17 cellular contexts compared by ENCODE assay signal in genomic region chr20:57957397-57958049, GRCh38.
A peak's percentile ranks its signal among the peaks of the same experiment; 100 is the strongest.
DNase-seq lines count a peak whose midpoint lies in the region; ATAC-seq, FAIRE-seq and TF ChIP-seq lines count a peak whose summit lies in the region.
"Had no signal": no experiment of that assay in that cellular context is flagged by ENCODE, and none has a peak within 500 bp of the region (broad histone marks: within the 10 kb centered on the region; RNA-seq: fewer than 3 reads in every experiment).

No MANE protein-coding gene starts in this region.

- H3K4me3 ChIP-seq in HepG2 (replicated peaks in 1 of 3; ENCODE audit: insufficient read depth in 1 of 3, low read depth in 2 of 3, low read length in 3 of 3) (no peak overlapping the region), right lobe of liver (no peak overlapping the region), K562 (no peak overlapping the region), ovary (no peak overlapping the region)

- no peak overlapping the region for H3K9ac ChIP-seq in HepG2 (ENCODE audit: insufficient read depth, low read depth, low read length)
- H3K9ac ChIP-seq in K562 (ENCODE audit: insufficient read depth in 1 of 2, low read depth in 2 of 2, low read length in 2 of 2) = no peak overlapping the region

- no peaks in the 10 kb centered on the region for H3K9me1 ChIP-seq in K562 (ENCODE audit: control insufficient read depth, insufficient read depth, low read length)

- H3K27me3 ChIP-seq in HepG2 (ENCODE audit: control insufficient read depth in 1 of 2, insufficient read depth in 2 of 2, low read length in 2 of 2) (peaks cover 4 to 26% of the 10 kb centered on the region in 2 experiments; a peak in 4 of 5 replicates), right lobe of liver (no peaks in the 10 kb centered on the region), K562 (ENCODE audit: control insufficient read depth in 2 of 2, insufficient read depth in 2 of 2, low read length in 2 of 2) (peaks cover 4 to 36% of the 10 kb centered on the region in 2 experiments; a peak in 3 of 5 replicates), ovary (no peaks in the 10 kb centered on the region)

- ATAC-seq in HepG2 = no peak
- no peak for ATAC-seq in right lobe of liver
- no peak for ATAC-seq in K562
- ATAC-seq in GM18861 (IDR thresholded peaks at IDR 0.05; ENCODE audit: unreplicated experiment) = no peak
- ATAC-seq in HG02938 (IDR thresholded peaks at IDR 0.05; ENCODE audit: unreplicated experiment) = no peak

- BruUV-seq in HepG2 (replicated peaks; lab: Mats Ljungman, UMichigan) (no TSS peak), K562 (replicated peaks; lab: Mats Ljungman, UMichigan) (no TSS peak)

- no peak for TF ChIP-seq CTCF in HepG2 (CRISPR knock-in tag; IDR thresholded peaks at IDR 0.05)
- no peak for TF ChIP-seq CTCF in right lobe of liver (IDR thresholded peaks at IDR 0.05)
- no peak for TF ChIP-seq CTCF in K562 (IDR thresholded peaks at IDR 0.05 in 2 of 3, conservative IDR thresholded peaks at IDR 0.05 in 1 of 3; ENCODE audit: insufficient read depth in 2 of 3, low read depth in 1 of 3, low read length in 3 of 3)
- TF ChIP-seq CTCF in ovary (IDR thresholded peaks at IDR 0.05) = no peak

- H4K20me1 ChIP-seq in HepG2 (ENCODE audit: insufficient read depth, low read length) (no peaks in the 10 kb centered on the region), K562 (replicated peaks; ENCODE audit: control insufficient read depth, insufficient read depth, low read length) (no peaks in the 10 kb centered on the region)

- H3K4me2 ChIP-seq in HepG2 (ENCODE audit: low read depth, low read length) (no peak overlapping the region), K562 (ENCODE audit: insufficient read depth, low read length) (no peak overlapping the region)

- TF ChIP-seq EP300 in HepG2 (IDR thresholded peaks at IDR 0.05; ENCODE audit: low read depth in 2 of 2, low read length in 2 of 2) (no peak), HepG2 (CRISPR knock-in tag; IDR thresholded peaks at IDR 0.05; ENCODE audit: borderline replicate concordance) (no peak), K562 (IDR thresholded peaks at IDR 0.05; ENCODE audit: low read length) (no peak), ovary (IDR thresholded peaks at IDR 0.05) (no peak)

- H3K79me2 ChIP-seq in HepG2 (ENCODE audit: insufficient read depth, low read length) (no peaks in the 10 kb centered on the region), K562 (ENCODE audit: control insufficient read depth, insufficient read depth, low read length) (no peaks in the 10 kb centered on the region)

- in situ Hi-C loops in HepG2 (cut with HindIII; ENCODE audit: extremely low pct_ligation_motif_present, low pct_unique_long_range_greater_than_20kb) = no loop called here
- in situ Hi-C loops in K562 (cut with MboI) = no loop called here

- no peak for TF ChIP-seq POLR2A in HepG2 (IDR thresholded peaks at IDR 0.05; ENCODE audit: insufficient read depth in 1 of 2, low read depth in 2 of 2, low read length in 2 of 2)
- no peak for TF ChIP-seq POLR2A in right lobe of liver (IDR thresholded peaks at IDR 0.05)
- no peak for TF ChIP-seq POLR2A in K562 (conservative IDR thresholded peaks at IDR 0.05)
- TF ChIP-seq POLR2A in ovary (IDR thresholded peaks at IDR 0.05) = no peak

- no peak overlapping the region for H3K27ac ChIP-seq in HepG2 (ENCODE audit: extremely low read length, insufficient read depth, low read length)
- H3K27ac ChIP-seq in right lobe of liver = no peak overlapping the region
- H3K27ac ChIP-seq in K562 (ENCODE audit: extremely low read depth, low read depth, low read length) = no peak overlapping the region
- H3K27ac ChIP-seq in ovary = no peak overlapping the region

- 29% methylated on average over 11 of the region's 11 CpGs for WGBS in HepG2 (ENCODE audit: low lambda C conversion rate)
- 72% methylated on average over 6 of the region's 11 CpGs for WGBS in right lobe of liver (ENCODE audit: insufficient coverage, low coverage, low lambda C conversion rate, missing lambda C conversion rate)
- 3% methylated on average over 11 of the region's 11 CpGs for whole genome bisulfite sequencing in K562 (ENCODE audit: insufficient coverage, low coverage, missing lambda C conversion rate)
- WGBS in ovary, 3 donors = 90 to 91% (median 90%) methylated on average over 11 of the region's 11 CpGs

- CTCF ChIA-PET in HepG2 (lab: Yijun Ruan, JAX; ENCODE audit: low intra/inter-chr PET ratio, low total read pairs) = no interaction called here
- CTCF ChIA-PET in K562 (lab: Yijun Ruan, JAX; ENCODE audit: low intra/inter-chr PET ratio) = no interaction called here

- TF ChIP-seq RAD21 in HepG2 (CRISPR knock-in tag; IDR thresholded peaks at IDR 0.05) (no peak), K562 (CRISPR knock-in tag; conservative IDR thresholded peaks at IDR 0.05 in 1 of 2, IDR thresholded peaks at IDR 0.05 in 1 of 2) (no peak)

- no peaks in the 10 kb centered on the region for H3K4me1 ChIP-seq in HepG2 (ENCODE audit: insufficient read depth, low read length)
- H3K4me1 ChIP-seq in right lobe of liver = peaks cover 0 to 11% (median 4%) of the 10 kb centered on the region in 4 donors
- no peaks in the 10 kb centered on the region for H3K4me1 ChIP-seq in K562 (replicated peaks in 1 of 2; ENCODE audit: control insufficient read depth in 2 of 2, insufficient read depth in 2 of 2, low read length in 2 of 2)
- no peaks in the 10 kb centered on the region for H3K4me1 ChIP-seq in ovary (ENCODE audit: insufficient read depth)

- H2AFZ ChIP-seq in HepG2 (ENCODE audit: low read length) (no peak overlapping the region), K562 (ENCODE audit: low read depth, low read length) (no peak overlapping the region)

- POLR2A ChIA-PET in HepG2 (lab: Yijun Ruan, JAX) = no interaction called here
- POLR2A ChIA-PET in K562 (lab: Yijun Ruan, JAX) = interaction anchor here (1.5 kb wide), 1 partner anchor 9 kb away, joined by 3 read pairs; no protein-coding TSS in a partner anchor

- intact Hi-C loops in HepG2 (cut with micrococcal nuclease; ENCODE audit: unreplicated experiment) (no loop called here), right lobe of liver (cut with DNase I) (no loop called here), K562 (cut with micrococcal nuclease) (no loop called here), ovary (cut with DNase I) (no loop called here)

- DNase-seq in HepG2 (ENCODE audit: low spot score) (no peak), right lobe of liver (no peak), K562 (ENCODE audit: extremely low read depth in 1 of 4, low spot score in 3 of 4) (no peak), myocyte (ENCODE audit: low read depth) (peak; percentile 8), ovary (no peak), T-helper 2 cell (no peak)
- DNase-seq: activated CD4-positive, alpha-beta T cell treated with anti-CD3 and anti-CD28 coated beads for 4 hours; activated naive CD4-positive, alpha-beta T cell treated with anti-CD3 and anti-CD28 coated beads, Interleukin-2, amount 50 U/mL, for 16 hours; activated T-cell treated with anti-CD3 and anti-CD28 coated beads for 4 hours; COR-L47; effector CD8-positive, alpha-beta T cell; GDM1; mammary epithelial cell; MM.1S; stimulated activated CD4-positive, alpha-beta T cell treated with anti-CD3 and anti-CD28 coated beads, Interleukin-12 subunit alpha, Interleukin-12 subunit beta, amount 100 ng/mL, for 4 hours had no signal

- H3K9me3 ChIP-seq in HepG2 (ENCODE audit: low read length) (no peaks in the 10 kb centered on the region), right lobe of liver (no peaks in the 10 kb centered on the region), K562 (replicated peaks; ENCODE audit: control insufficient read depth, insufficient read depth, low read depth, low read length) (no peaks in the 10 kb centered on the region), ovary (no peaks in the 10 kb centered on the region)

- H3K36me3 ChIP-seq in HepG2 (replicated peaks in 1 of 2; ENCODE audit: control insufficient read depth in 1 of 2, insufficient read depth in 2 of 2, low read length in 2 of 2) = no peaks in the 10 kb centered on the region
- H3K36me3 ChIP-seq in right lobe of liver = no peaks in the 10 kb centered on the region
- H3K36me3 ChIP-seq in K562 (ENCODE audit: control insufficient read depth, insufficient read depth, low read length) = no peaks in the 10 kb centered on the region
- H3K36me3 ChIP-seq in ovary = no peaks in the 10 kb centered on the region

- FAIRE-seq in HepG2 (lab: Jason Lieb, UNC) = no peak
- no peak for FAIRE-seq in K562 (lab: Jason Lieb, UNC)

TF ChIP-seq in HepG2, 621 proteins besides CTCF, POLR2A, EP300 and RAD21:
- TF ChIP-seq CEBPB (IDR thresholded peaks at IDR 0.05; ENCODE audit: borderline replicate concordance, low read depth, low read length) (peak; percentile 77; the same call in 1 of the 2 replicates), ZNF441 (CRISPR knock-in tag; IDR thresholded peaks at IDR 0.05; ENCODE audit: borderline replicate concordance) (no peak)

TF ChIP-seq in K562, 482 proteins besides CTCF, POLR2A, EP300 and RAD21:
- TF ChIP-seq CEBPB (tag; IDR thresholded peaks at IDR 0.05) = peak; percentile 51; the same call in 1 of the 2 replicates
- TF ChIP-seq ZNF175 (CRISPR knock-in tag; IDR thresholded peaks at IDR 0.05; ENCODE audit: low read depth) = no peak
- TF ChIP-seq ZNF740 (CRISPR knock-in tag; IDR thresholded peaks at IDR 0.05) = no peak
- no peak for TF ChIP-seq ZNF740 (tag; IDR thresholded peaks at IDR 0.05)
- TF ChIP-seq CEBPG (CRISPR knock-in tag; IDR thresholded peaks at IDR 0.05) = no peak
- TF ChIP-seq CEBPG (tag; conservative IDR thresholded peaks at IDR 0.05 in 1 of 2, IDR thresholded peaks at IDR 0.05 in 1 of 2) = peak in 1 of 2 experiments; percentile 68; a peak in 1 of 4 replicates
TF ChIP-seq in K562: peak in this region for 2.

Comparison
In these comparisons a context has a peak if more than half of its experiments do, and no peak if none do; other contexts are left out.
1. Of the 241 proteins assayed by ChIP-seq in both HepG2 and K562: peak only in HepG2: none; only in K562: none; in both: CEBPB; in neither: 239; mixed calls (peak in some experiments, not most) for 1.